ENCODE assay signal across 17 cellular contexts in the genomic region with DNA sequence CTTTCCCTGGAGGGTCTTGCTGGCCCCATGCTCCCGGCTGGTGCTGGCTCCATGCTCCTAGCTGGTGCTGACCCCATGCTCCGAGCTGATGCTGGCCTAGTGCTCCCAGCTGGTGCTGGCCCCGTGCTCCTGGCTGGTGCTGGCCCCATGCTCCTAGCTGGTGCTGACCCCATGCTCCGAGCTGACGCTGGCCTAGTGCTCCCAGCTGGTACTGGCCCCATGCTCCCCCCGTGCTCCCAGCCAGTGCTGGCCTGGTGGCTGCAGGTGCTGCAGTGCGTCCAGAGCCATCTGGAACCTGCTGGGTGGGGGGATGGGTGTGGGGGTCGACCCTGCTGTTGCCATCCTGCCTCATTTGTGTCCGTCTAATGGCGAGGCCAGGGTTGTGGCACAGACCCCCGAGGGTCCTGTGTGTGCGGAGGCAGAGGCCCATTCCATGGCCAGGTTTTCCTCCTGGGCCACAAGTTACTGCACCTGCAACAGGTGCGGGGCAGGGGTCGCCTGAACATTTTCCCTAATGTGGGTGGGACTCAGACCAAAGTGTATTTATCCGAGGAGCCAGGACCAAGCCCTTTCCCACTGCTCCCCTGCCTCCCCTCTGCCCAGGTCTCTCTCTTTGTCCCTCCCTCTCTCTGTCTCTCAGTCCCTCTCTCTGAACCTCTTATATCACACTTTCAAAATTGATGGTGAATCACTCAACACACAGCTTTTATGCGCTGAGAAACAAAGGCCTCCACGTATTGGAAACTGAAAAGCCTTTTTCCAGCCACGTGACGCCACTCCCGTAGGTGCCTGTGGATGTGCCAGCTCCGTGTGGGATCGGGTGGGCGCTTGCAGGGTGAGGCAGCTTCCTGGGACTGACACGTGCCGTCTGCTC. TPM values are rescaled to one million over a fixed set of nuclear protein-coding genes. Genes with fewer than 3 reads are reported as not detected.
DNase-seq lines count a peak whose midpoint lies in the region; ATAC-seq, FAIRE-seq and TF ChIP-seq lines count a peak whose summit lies in the region.
"Had no signal": no experiment of that assay in that cellular context is flagged by ENCODE, and none has a peak within 500 bp of the region (broad histone marks: within the 10 kb centered on the region; RNA-seq: fewer than 3 reads in every experiment).

No MANE protein-coding gene starts in this region.

- H3K14ac ChIP-seq in H1 (ENCODE audit: insufficient read length) = no peak overlapping the region

- H3K18ac ChIP-seq in H1 (ENCODE audit: extremely low read depth, low read length) = no peak overlapping the region

- H3K27ac ChIP-seq in RWPE2 (ENCODE audit: poor library complexity, severe bottlenecking) = no peak overlapping the region
- H3K27ac ChIP-seq in H1 (ENCODE audit: low read depth, low read length) = no peak overlapping the region
- H3K27ac ChIP-seq in suprapubic skin = peak overlapping the region; percentile 75
- H3K27ac ChIP-seq: Peyer's patch had no signal

- no peak overlapping the region for H4K91ac ChIP-seq in H1 (replicated peaks; ENCODE audit: insufficient read length, low read length)

- peaks cover 25% of the 10 kb centered on the region for H3K4me1 Mint-ChIP-seq in neural crest cell
- H3K4me1 Mint-ChIP-seq: GM23338 had no signal

- H3K36me3 ChIP-seq in RWPE2 (ENCODE audit: low read depth) (no peaks in the 10 kb centered on the region), H1 (ENCODE audit: control insufficient read depth in 2 of 4, insufficient read depth in 4 of 4, low read length in 3 of 4) (no peaks in the 10 kb centered on the region), suprapubic skin (no peaks in the 10 kb centered on the region)
- H3K36me3 ChIP-seq: Peyer's patch had no signal

- peak; percentile 35; the same call in 2 of the 3 replicates for ATAC-seq in RWPE2 (ENCODE audit: low read depth)
- no peak for ATAC-seq in HG02759 (IDR thresholded peaks at IDR 0.05; ENCODE audit: unreplicated experiment)
- ATAC-seq in activated CD4-positive, CD25-positive, alpha-beta regulatory T cell treated with anti-CD3 and anti-CD28 coated beads, Interleukin-2, amount 50 U/mL, for 24 hours = no peak
- ATAC-seq: GM23338 had no signal

- no peak overlapping the region for H3K4me3 Mint-ChIP-seq in neural crest cell
- H3K4me3 Mint-ChIP-seq: CD8-positive, alpha-beta memory T cell; GM23338; HFFc6 had no signal

- H3K4me2 ChIP-seq in H1 (ENCODE audit: insufficient read depth in 1 of 2, low read depth in 2 of 2, low read length in 2 of 2) = no peak overlapping the region
- H3K4me2 ChIP-seq: GM23338 had no signal

- 91% methylated on average over 24 of the region's 25 CpGs; no CpG with 5 or more reads in 1 of the 2 experiments for WGBS in H1 (ENCODE audit: extremely low coverage in 1 of 2, insufficient coverage in 1 of 2, insufficient read length in 1 of 2, insufficient replicate concordance in 2 of 2, low coverage in 1 of 2, low lambda C conversion rate in 2 of 2, missing lambda C conversion rate in 1 of 2), 2 experiments
- 61% methylated on average over 12 of the region's 25 CpGs for WGBS in suprapubic skin

- H3K79me2 ChIP-seq in H1 (ENCODE audit: control insufficient read depth in 1 of 2, insufficient read depth in 2 of 2, low read length in 2 of 2) = no peaks in the 10 kb centered on the region

- peak overlapping the region; percentile 49 for H2BK5ac ChIP-seq in H1 (ENCODE audit: low read depth, low read length)

- CTCF ChIA-PET in H1 (lab: Charles Lee; ENCODE audit: partially characterized antibody) = interaction anchor here (1.2 to 1.6 kb wide), 3 partner anchors 12 to 16 kb away, joined by 3 to 5 read pairs (median 3); no protein-coding TSS in a partner anchor

- FAIRE-seq in H1 (lab: Jason Lieb, UNC) = no peak

- H2BK12ac ChIP-seq in H1 (ENCODE audit: low read depth, low read length) = no peak overlapping the region

- TF ChIP-seq POLR2A in H1 (IDR thresholded peaks at IDR 0.05; ENCODE audit: control extremely low read depth in 1 of 2, low read depth in 2 of 2, low read length in 2 of 2) (no peak), suprapubic skin (IDR thresholded peaks at IDR 0.05) (no peak)

- H3K9me3 Mint-ChIP-seq in neural crest cell = peaks cover 6% of the 10 kb centered on the region
- H3K9me3 Mint-ChIP-seq: CD8-positive, alpha-beta memory T cell had no signal

- H2BK20ac ChIP-seq in H1 (ENCODE audit: low read length) = no peak overlapping the region

- H3K4me1 ChIP-seq in RWPE2 (ENCODE audit: insufficient read depth, poor library complexity, severe bottlenecking) = no peaks in the 10 kb centered on the region
- no peaks in the 10 kb centered on the region; a peak in 2 of 7 replicates for H3K4me1 ChIP-seq in H1 (replicated peaks in 1 of 4; ENCODE audit: control insufficient read depth in 3 of 4, insufficient read depth in 4 of 4, low read length in 3 of 4)
- peaks cover 41% of the 10 kb centered on the region for H3K4me1 ChIP-seq in suprapubic skin
- H3K4me1 ChIP-seq: Peyer's patch had no signal

- H2AK5ac ChIP-seq in H1 (ENCODE audit: low read depth, low read length) = no peak overlapping the region

- H3K23ac ChIP-seq in H1 (ENCODE audit: insufficient read length) = no peak overlapping the region

- no peak overlapping the region for H3K56ac ChIP-seq in H1 (replicated peaks; ENCODE audit: insufficient read length, low read depth, low read length)

- H4K20me1 ChIP-seq in H1 (replicated peaks in 1 of 2; ENCODE audit: control insufficient read depth in 1 of 2, insufficient read depth in 2 of 2, low read length in 2 of 2) = no peaks in the 10 kb centered on the region

- H4K5ac ChIP-seq in H1 (ENCODE audit: insufficient read length, low read depth, low read length) = no peak overlapping the region

- no peak overlapping the region for H2BK120ac ChIP-seq in H1 (replicated peaks; ENCODE audit: low read depth, low read length)

- no peak for TF ChIP-seq EP300 in H1 (IDR thresholded peaks at IDR 0.05; ENCODE audit: borderline replicate concordance in 1 of 2, low read depth in 2 of 2, low read length in 2 of 2)
- no peak for TF ChIP-seq EP300 in suprapubic skin (IDR thresholded peaks at IDR 0.05)

- no peaks in the 10 kb centered on the region for H3K9me3 ChIP-seq in RWPE2 (ENCODE audit: severe bottlenecking)
- H3K9me3 ChIP-seq in H1 (ENCODE audit: insufficient read depth in 2 of 2, low read depth in 1 of 2, low read length in 1 of 2) = no peaks in the 10 kb centered on the region
- H3K9me3 ChIP-seq in suprapubic skin = no peaks in the 10 kb centered on the region
- H3K9me3 ChIP-seq: Peyer's patch had no signal

- TF ChIP-seq CTCF in RWPE2 (IDR thresholded peaks at IDR 0.05; ENCODE audit: poor library complexity, severe bottlenecking) = no peak
- no peak for TF ChIP-seq CTCF in H1 (IDR thresholded peaks at IDR 0.05; ENCODE audit: control extremely low read depth in 1 of 3, insufficient read depth in 1 of 3, low read depth in 1 of 3, low read length in 3 of 3)
- no peak for TF ChIP-seq CTCF in neural crest cell (conservative IDR thresholded peaks at IDR 0.05)
- TF ChIP-seq CTCF in suprapubic skin (IDR thresholded peaks at IDR 0.05) = no peak

- H3K4me3 ChIP-seq in RWPE2 (ENCODE audit: severe bottlenecking) (no peak overlapping the region), H1 (ENCODE audit: extremely low read depth in 1 of 4, insufficient read depth in 2 of 4, low read depth in 3 of 4, low read length in 4 of 4) (no peak overlapping the region), suprapubic skin (peak overlapping the region; percentile 14)
- H3K4me3 ChIP-seq: GM23338, Peyer's patch had no signal

- no peaks in the 10 kb centered on the region for H3K27me3 Mint-ChIP-seq in neural crest cell (ENCODE audit: low read depth)
- H3K27me3 Mint-ChIP-seq: CD8-positive, alpha-beta memory T cell had no signal

- no peaks in the 10 kb centered on the region for H3K27me3 ChIP-seq in RWPE2 (ENCODE audit: insufficient read depth, poor library complexity, severe bottlenecking)
- no peaks in the 10 kb centered on the region for H3K27me3 ChIP-seq in H1 (replicated peaks in 1 of 4; ENCODE audit: control insufficient read depth in 3 of 4, extremely low read depth in 1 of 4, insufficient read depth in 3 of 4, low read length in 3 of 4)
- peaks cover 6% of the 10 kb centered on the region for H3K27me3 ChIP-seq in suprapubic skin
- H3K27me3 ChIP-seq: Peyer's patch had no signal

- POLR2A ChIA-PET in H1 (lab: Charles Lee; ENCODE audit: partially characterized antibody) = interaction anchor here (0.9 to 1.1 kb wide), 2 partner anchors 15 to 36 kb away, joined by 3 read pairs; no protein-coding TSS in a partner anchor

- H2BK15ac ChIP-seq in H1 (ENCODE audit: low read length) = no peak overlapping the region

- no peak overlapping the region for H3K4ac ChIP-seq in H1 (replicated peaks; ENCODE audit: insufficient read length, low read depth, low read length)

- TF ChIP-seq RAD21 in H1 (IDR thresholded peaks at IDR 0.05 in 1 of 2, conservative IDR thresholded peaks at IDR 0.05 in 1 of 2; ENCODE audit: low read depth in 2 of 2, low read length in 2 of 2) = no peak

- H3K23me2 ChIP-seq in H1 (ENCODE audit: low read depth, low read length) = no peaks in the 10 kb centered on the region

- no peak overlapping the region for H3K9ac ChIP-seq in H1 (replicated peaks in 1 of 4; ENCODE audit: extremely low read depth in 1 of 4, low read depth in 3 of 4, low read length in 3 of 4)

- no peak overlapping the region for H2AFZ ChIP-seq in H1 (ENCODE audit: low read length)
- H2AFZ ChIP-seq: GM23338 had no signal

- peak overlapping the region; percentile 19 for H3K27ac Mint-ChIP-seq in neural crest cell (ENCODE audit: unreplicated experiment)
- H3K27ac Mint-ChIP-seq: CD8-positive, alpha-beta memory T cell; GM23338; HFFc6 had no signal

- DNase-seq in RWPE2 (ENCODE audit: low spot score) (no peak), H1 (ENCODE audit: low read depth in 1 of 2, low spot score in 2 of 2) (no peak), neural crest cell (ENCODE audit: low read depth, low spot score) (no peak), suprapubic skin (ENCODE audit: low spot score in 2 of 2) (no peak), COLO668 (lab: John Stamatoyannopoulos, UW; ENCODE audit: unreplicated experiment) (no peak)
- DNase-seq: CD8-positive, alpha-beta memory T cell; DMS 273 treated with DMSO at 0.1 percent for 48 hours; HFFc6; Karpas-422; NCI-H2029; NCI-H2171 treated with DMSO at 0.1 percent for 48 hours; NCI-H82; Peyer's patch; SIG-M5 had no signal

- H4K8ac ChIP-seq in H1 (ENCODE audit: extremely low read depth, insufficient read depth, low read length) = peak overlapping the region; percentile 87; the same call in 1 of the 2 replicates

- H3K36me3 Mint-ChIP-seq in neural crest cell (ENCODE audit: low read depth) = peaks cover 40% of the 10 kb centered on the region

- peaks cover 4% of the 10 kb centered on the region for H3K79me1 ChIP-seq in H1 (ENCODE audit: low read depth, low read length)

RNA-seq across cellular contexts. Expression of gene MCF2L, which starts 45.1 kb away (rescaled TPM):
- total RNA-seq in H1 (2021; fragmentation: NEBNext Ultra II Directional; extraction: Animal tissue kit (Norgen Biotek cat#: 25700)) = 22.9 and 24.4 TPM in 2 replicates
- polyA plus RNA-seq in H1 (2011; rRNA removed) = 10.1 and 15.9 TPM in 2 replicates
- polyA plus RNA-seq in H1 (2011; cell fraction: cytosol; rRNA removed) = 13.8 TPM
- 82.6 TPM for polyA plus RNA-seq in H1 (2011; cell fraction: nucleus; rRNA removed)
- polyA plus RNA-seq in H1 (2012, experiment 1 of 2) = 16.2 to 22.1 TPM (median 19.9 TPM) in 4 replicates
- polyA plus RNA-seq in H1 (2012, experiment 2 of 2) = 10.5 TPM
- 10.9 TPM for polyA plus RNA-seq in H1 (2013, experiment 1 of 2)
- 11.8 TPM for polyA plus RNA-seq in H1 (2013, experiment 2 of 2)
- 16.6 and 19.1 TPM in 2 replicates for polyA minus RNA-seq in H1 (2011; rRNA and poly(A)+ RNA removed)
- polyA minus RNA-seq in H1 (2011; cell fraction: cytosol; rRNA and poly(A)+ RNA removed) = 18.4 TPM
- polyA minus RNA-seq in H1 (2011; cell fraction: nucleus; rRNA and poly(A)+ RNA removed) = 40.8 TPM
- total RNA-seq in neural crest cell (59.9 and 62.5 TPM in 2 replicates), suprapubic skin (100 to 1,000 TPM in 1 of 4 donors, 10 to 100 TPM in 3; 25.4 to 144 (median 50.0) TPM)
- total RNA-seq: HFFc6 had no signal
